In genomic region chr10:80186364-80187012, GRCh38 we compare ENCODE assay signal across 11 cellular contexts. TPM values are rescaled to one million over a fixed set of nuclear protein-coding genes. Genes with fewer than 3 reads are reported as not detected.
DNase-seq lines count a peak whose midpoint lies in the region; ATAC-seq and TF ChIP-seq lines count a peak whose summit lies in the region.
"Had no signal": no experiment of that assay in that cellular context is flagged by ENCODE, and none has a peak within 500 bp of the region (broad histone marks: within the 10 kb centered on the region; RNA-seq: fewer than 3 reads in every experiment).

No MANE protein-coding gene starts in this region.

- H2BK120ac ChIP-seq in mesendoderm (ENCODE audit: low read depth, low read length), result no peak overlapping the region

- ATAC-seq in activated naive CD8-positive, alpha-beta T cell treated with anti-CD3 and anti-CD28 coated beads, Interleukin-2, amount 50 U/mL, for 24 hours, result peak; percentile 58
- ATAC-seq in GM19452 (IDR thresholded peaks at IDR 0.05; ENCODE audit: unreplicated experiment), result no peak

- no peak overlapping the region for H2BK15ac ChIP-seq in mesendoderm (replicated peaks; ENCODE audit: low read depth)

- H3K9me3 Mint-ChIP-seq in activated naive CD8-positive, alpha-beta T cell treated with anti-CD3 and anti-CD28 coated beads, Interleukin-2, amount 50 U/mL, for 24 hours, result no peaks in the 10 kb centered on the region

- H2BK5ac ChIP-seq in mesendoderm (ENCODE audit: low read length), result no peak overlapping the region

- H3K4me2 ChIP-seq in mesendoderm (ENCODE audit: low read length), result no peak overlapping the region

- no peak overlapping the region for H2AK5ac ChIP-seq in mesendoderm (ENCODE audit: low read length)

- peak overlapping the region; percentile 92 for H3K27ac Mint-ChIP-seq in activated naive CD8-positive, alpha-beta T cell treated with anti-CD3 and anti-CD28 coated beads, Interleukin-2, amount 50 U/mL, for 24 hours

- H3K27me3 Mint-ChIP-seq in activated naive CD8-positive, alpha-beta T cell treated with anti-CD3 and anti-CD28 coated beads, Interleukin-2, amount 50 U/mL, for 24 hours, result no peaks in the 10 kb centered on the region

- no peak overlapping the region for H3K56ac ChIP-seq in mesendoderm (ENCODE audit: low read length)

- H3K4me1 ChIP-seq in mesendoderm (ENCODE audit: control insufficient read depth, low read depth, low read length) (no peaks in the 10 kb centered on the region), vagina (peaks cover 88% of the 10 kb centered on the region)

- H3K27me3 ChIP-seq in mesendoderm (ENCODE audit: insufficient read depth, low read length, poor library complexity), result no peaks in the 10 kb centered on the region
- no peaks in the 10 kb centered on the region for H3K27me3 ChIP-seq in vagina
- H3K27me3 ChIP-seq: dorsolateral prefrontal cortex had no signal

- WGBS in mesendoderm (ENCODE audit: extremely low coverage, insufficient coverage, low lambda C conversion rate), result no CpG with 5 or more reads among the region's 13 CpGs

- peaks cover 27% of the 10 kb centered on the region for H3K79me1 ChIP-seq in mesendoderm (ENCODE audit: low read length)

- no peaks in the 10 kb centered on the region for H3K9me3 ChIP-seq in vagina

- no peak for TF ChIP-seq POLR2A in vagina (IDR thresholded peaks at IDR 0.05)

- H4K5ac ChIP-seq in mesendoderm (ENCODE audit: low read length), result no peak overlapping the region

- peaks cover 17% of the 10 kb centered on the region for H3K79me2 ChIP-seq in mesendoderm (ENCODE audit: control insufficient read depth, insufficient read depth, low read length)

- H3K9ac ChIP-seq in mesendoderm (ENCODE audit: low read length), result no peak overlapping the region

- no peak for TF ChIP-seq CTCF in vagina (IDR thresholded peaks at IDR 0.05)

- H3K4ac ChIP-seq in mesendoderm (ENCODE audit: low read depth, low read length), result no peak overlapping the region

- H3K4me3 Mint-ChIP-seq in activated naive CD8-positive, alpha-beta T cell treated with anti-CD3 and anti-CD28 coated beads, Interleukin-2, amount 50 U/mL, for 24 hours, result peak overlapping the region; percentile 72

- intact Hi-C loops in vagina (cut with DNase I), result no loop called here

- peaks cover 84% of the 10 kb centered on the region for H3K4me1 Mint-ChIP-seq in activated naive CD8-positive, alpha-beta T cell treated with anti-CD3 and anti-CD28 coated beads, Interleukin-2, amount 50 U/mL, for 24 hours

- no peak overlapping the region for H4K8ac ChIP-seq in mesendoderm (ENCODE audit: low read depth, low read length)

- no peaks in the 10 kb centered on the region for H3K36me3 ChIP-seq in mesendoderm (ENCODE audit: control insufficient read depth, insufficient read depth, low read length)
- H3K36me3 ChIP-seq in vagina, result peaks cover 0 to 4% of the 10 kb centered on the region in 2 donors

- no peak overlapping the region for H3K23ac ChIP-seq in mesendoderm (ENCODE audit: low read length)

- no peak overlapping the region for H3K18ac ChIP-seq in mesendoderm (ENCODE audit: low read length)

- peaks cover 15% of the 10 kb centered on the region for H3K36me3 Mint-ChIP-seq in activated naive CD8-positive, alpha-beta T cell treated with anti-CD3 and anti-CD28 coated beads, Interleukin-2, amount 50 U/mL, for 24 hours (ENCODE audit: low read depth)

- H3K27ac ChIP-seq in mesendoderm (ENCODE audit: low read depth, low read length) (no peak overlapping the region), vagina (peak overlapping the region; percentile 58)

- H3K4me3 ChIP-seq in mesendoderm (ENCODE audit: low read length) (no peak overlapping the region), vagina (no peak overlapping the region)
- H3K4me3 ChIP-seq: dorsolateral prefrontal cortex had no signal

- peak; percentile 63 for DNase-seq in activated effector memory CD4-positive, alpha-beta T cell treated with anti-CD3 and anti-CD28 coated beads, Interleukin-2, amount 50 U/mL, for 16 hours
- no peak for DNase-seq in activated effector memory CD4-positive, alpha-beta T cell treated with Interleukin-2 at 50 U/mL for 16 hours
- DNase-seq in activated naive CD8-positive, alpha-beta T cell treated with anti-CD3 and anti-CD28 coated beads, Interleukin-2, amount 50 U/mL, for 24 hours, result peak; percentile 53
- DNase-seq in mesendoderm, result peak; percentile 37
- DNase-seq in vagina (ENCODE audit: extremely low spot score in 2 of 2), result no peak
- no peak for DNase-seq in hepatic stellate cell (ENCODE audit: low spot score)
- no peak for DNase-seq in EL

RNA-seq across cellular contexts. Expression of gene ANXA11, which starts 18.8 kb away (rescaled TPM):
- 235 TPM for polyA plus RNA-seq in mesendoderm (2013, experiment 1 of 2)
- polyA plus RNA-seq in mesendoderm (2013, experiment 2 of 2), result 239 TPM
- 101 TPM for total RNA-seq in vagina

RNA-seq across cellular contexts. Expression of gene PLAC9, which starts 54.0 kb away (rescaled TPM):
- 18.5 TPM for polyA plus RNA-seq in mesendoderm (2013, experiment 1 of 2)
- polyA plus RNA-seq in mesendoderm (2013, experiment 2 of 2), result 19.5 TPM
- 61.4 TPM for total RNA-seq in vagina
- total RNA-seq: HT1080; T-helper 1 cell treated with Interleukin-12 subunit alpha and Interleukin-12 subunit beta and Interleukin-4 antibody, amounts not matched to agents 30 ng/mL and 1 ng/mL, for 36 hours had no signal

Comparison
In these comparisons a context has a peak if more than half of its experiments do, and no peak if none do; other contexts are left out.
1. DNase-seq: peak in activated effector memory CD4-positive, alpha-beta T cell treated with anti-CD3 and anti-CD28 coated beads, Interleukin-2, amount 50 U/mL, for 16 hours (single experiment), activated naive CD8-positive, alpha-beta T cell treated with anti-CD3 and anti-CD28 coated beads, Interleukin-2, amount 50 U/mL, for 24 hours (single experiment) and mesendoderm (single experiment); none in activated effector memory CD4-positive, alpha-beta T cell treated with Interleukin-2 at 50 U/mL for 16 hours (single experiment), vagina (0 of 2), hepatic stellate cell (single experiment) and EL (single experiment).